Comparison of ENCODE assay signal across 31 cellular contexts in genomic region chr10:90915141-90916075, GRCh38. TPM values are rescaled to one million over a fixed set of nuclear protein-coding genes. Genes with fewer than 3 reads are reported as not detected.
DNase-seq lines count a peak whose midpoint lies in the region; FAIRE-seq and TF ChIP-seq lines count a peak whose summit lies in the region.
"Had no signal": no experiment of that assay in that cellular context is flagged by ENCODE, and none has a peak within 500 bp of the region (broad histone marks: within the 10 kb centered on the region; RNA-seq: fewer than 3 reads in every experiment).

No MANE protein-coding gene starts in this region.

- H4K8ac ChIP-seq in H1 (ENCODE audit: extremely low read depth, insufficient read depth, low read length) (no peak overlapping the region), trophoblast cell (ENCODE audit: low read depth, low read length) (no peak overlapping the region)

- H2AK5ac ChIP-seq in H1 (ENCODE audit: low read depth, low read length) (no peak overlapping the region), trophoblast cell (ENCODE audit: low read length) (no peak overlapping the region)

- H2AFZ ChIP-seq in H1 (ENCODE audit: low read length) (no peak overlapping the region), trophoblast cell (ENCODE audit: insufficient read depth, low read length, poor library complexity) (no peak overlapping the region)

- 82% methylated on average over 20 of the region's 22 CpGs; no CpG with 5 or more reads in 1 of the 2 experiments for WGBS in H1 (ENCODE audit: extremely low coverage in 1 of 2, insufficient coverage in 1 of 2, insufficient read length in 1 of 2, insufficient replicate concordance in 2 of 2, low coverage in 1 of 2, low lambda C conversion rate in 2 of 2, missing lambda C conversion rate in 1 of 2), 2 experiments
- 100% methylated on average over 1 of the region's 22 CpGs for WGBS in trophoblast cell (ENCODE audit: extremely low coverage, insufficient coverage, insufficient read length)

- H3K27me3 ChIP-seq in H1 (replicated peaks in 1 of 4; ENCODE audit: control insufficient read depth in 3 of 4, extremely low read depth in 1 of 4, insufficient read depth in 3 of 4, low read length in 3 of 4), result peaks cover 62 to 82% (median 79%) of the 10 kb centered on the region in 4 experiments
- H3K27me3 ChIP-seq in trophoblast cell (ENCODE audit: insufficient read depth, low read length), result no peaks in the 10 kb centered on the region
- H3K27me3 ChIP-seq: adrenal gland, gastrocnemius medialis, neutrophil, upper lobe of left lung had no signal

- H3K4me1 ChIP-seq in H1 (replicated peaks in 1 of 4; ENCODE audit: control insufficient read depth in 3 of 4, insufficient read depth in 4 of 4, low read length in 3 of 4) (no peaks in the 10 kb centered on the region; a peak in 1 of 7 replicates), trophoblast cell (ENCODE audit: control insufficient read depth in 1 of 2, insufficient read depth in 2 of 2, low read length in 2 of 2) (no peaks in the 10 kb centered on the region)

- no peak overlapping the region for H3K4me2 ChIP-seq in H1 (ENCODE audit: insufficient read depth in 1 of 2, low read depth in 2 of 2, low read length in 2 of 2)
- H3K4me2 ChIP-seq in trophoblast cell (ENCODE audit: low read length), result no peak overlapping the region

- TF ChIP-seq EP300 in H1 (IDR thresholded peaks at IDR 0.05; ENCODE audit: borderline replicate concordance in 1 of 2, low read depth in 2 of 2, low read length in 2 of 2), result no peak

- no peaks in the 10 kb centered on the region for H3K36me3 Mint-ChIP-seq in immature natural killer cell
- H3K36me3 Mint-ChIP-seq: brain had no signal

- H2BK120ac ChIP-seq in H1 (replicated peaks; ENCODE audit: low read depth, low read length) (no peak overlapping the region), trophoblast cell (ENCODE audit: insufficient read depth, low read length, poor library complexity) (no peak overlapping the region)

- no peak for TF ChIP-seq CTCF in H1 (IDR thresholded peaks at IDR 0.05; ENCODE audit: control extremely low read depth in 1 of 3, insufficient read depth in 1 of 3, low read depth in 1 of 3, low read length in 3 of 3)

- no peak overlapping the region for H3K56ac ChIP-seq in H1 (replicated peaks; ENCODE audit: insufficient read length, low read depth, low read length)

- no peak overlapping the region for H4K91ac ChIP-seq in H1 (replicated peaks; ENCODE audit: insufficient read length, low read length)
- no peak overlapping the region for H4K91ac ChIP-seq in trophoblast cell (ENCODE audit: low read depth, low read length)

- TF ChIP-seq POLR2A in H1 (IDR thresholded peaks at IDR 0.05; ENCODE audit: control extremely low read depth in 1 of 2, low read depth in 2 of 2, low read length in 2 of 2), result no peak

- H3K9me3 ChIP-seq in KOPT-K1 (ENCODE audit: insufficient read depth, low read length, poor library complexity, severe bottlenecking) (no peaks in the 10 kb centered on the region), H1 (ENCODE audit: insufficient read depth in 2 of 2, low read depth in 1 of 2, low read length in 1 of 2) (no peaks in the 10 kb centered on the region; a peak in 1 of 4 replicates), trophoblast cell (ENCODE audit: insufficient read depth, low read depth, low read length) (no peaks in the 10 kb centered on the region)
- H3K9me3 ChIP-seq: adrenal gland, gastrocnemius medialis, neutrophil, upper lobe of left lung had no signal

- H3K23me2 ChIP-seq in H1 (ENCODE audit: low read depth, low read length), result no peaks in the 10 kb centered on the region

- no peak overlapping the region for H2BK5ac ChIP-seq in H1 (ENCODE audit: low read depth, low read length)
- no peak overlapping the region for H2BK5ac ChIP-seq in trophoblast cell (ENCODE audit: low read depth, low read length, poor library complexity)

- H3K79me2 ChIP-seq in H1 (ENCODE audit: control insufficient read depth in 1 of 2, insufficient read depth in 2 of 2, low read length in 2 of 2) (no peaks in the 10 kb centered on the region), trophoblast cell (ENCODE audit: control insufficient read depth, insufficient read depth, low read length, poor library complexity) (peaks cover 3% of the 10 kb centered on the region)

- H3K18ac ChIP-seq in H1 (ENCODE audit: extremely low read depth, low read length), result no peak overlapping the region
- no peak overlapping the region for H3K18ac ChIP-seq in trophoblast cell (ENCODE audit: low read length)

- H3K4me1 Mint-ChIP-seq in immature natural killer cell, result peaks cover 2 to 4% of the 10 kb centered on the region in 2 donors

- peaks cover 2 to 8% (median 3%) of the 10 kb centered on the region in 3 donors for H3K27me3 Mint-ChIP-seq in immature natural killer cell (ENCODE audit: low read depth in 3 of 3)

- H4K20me1 ChIP-seq in H1 (replicated peaks in 1 of 2; ENCODE audit: control insufficient read depth in 1 of 2, insufficient read depth in 2 of 2, low read length in 2 of 2), result peaks cover 0 to 3% of the 10 kb centered on the region in 2 experiments

- H3K79me1 ChIP-seq in H1 (ENCODE audit: low read depth, low read length), result no peaks in the 10 kb centered on the region
- H3K79me1 ChIP-seq in trophoblast cell (ENCODE audit: low read length), result peaks cover 7% of the 10 kb centered on the region

- CTCF ChIA-PET in H1 (lab: Charles Lee; ENCODE audit: partially characterized antibody), result interaction anchor here (0.7 to 4.2 kb wide), 3 partner anchors 55 to 335 kb away, joined by 3 to 13 read pairs (median 3); no protein-coding TSS in a partner anchor

- H3K36me3 ChIP-seq in KOPT-K1 (ENCODE audit: insufficient read depth, low read length) (no peaks in the 10 kb centered on the region), H1 (ENCODE audit: control insufficient read depth in 2 of 4, insufficient read depth in 4 of 4, low read length in 3 of 4) (no peaks in the 10 kb centered on the region), trophoblast cell (ENCODE audit: control insufficient read depth in 1 of 2, insufficient read depth in 2 of 2, low read length in 2 of 2) (peaks cover 10 to 25% of the 10 kb centered on the region in 2 experiments)
- H3K36me3 ChIP-seq: adrenal gland, neutrophil, upper lobe of left lung had no signal

- POLR2A ChIA-PET in H1 (lab: Charles Lee; ENCODE audit: partially characterized antibody), result no interaction called here

- no peak overlapping the region for H3K27ac Mint-ChIP-seq in immature natural killer cell
- H3K27ac Mint-ChIP-seq: activated CD8-positive, alpha-beta T cell treated with anti-CD3 and anti-CD28 coated beads for 36 hours; activated naive CD4-positive, alpha-beta T cell treated with anti-CD3 and anti-CD28 coated beads for 36 hours; activated T-helper 1 cell treated with anti-CD3 and anti-CD28 coated beads, Interleukin-12 subunit alpha, Interleukin-12 subunit beta, Interleukin-2, Interleukin-4 antibody, amounts not matched to agents 30 ng/mL and 10 ng/mL and 1 ng/mL, durations not matched to agents 14 hours and 24 hours and 36 hours; brain; CD4-positive, alpha-beta T cell had no signal

- no peak overlapping the region for H2BK12ac ChIP-seq in H1 (ENCODE audit: low read depth, low read length)
- H2BK12ac ChIP-seq in trophoblast cell (ENCODE audit: low read length), result no peak overlapping the region

- no peak overlapping the region for H2BK15ac ChIP-seq in H1 (ENCODE audit: low read length)

- no peak overlapping the region for H4K5ac ChIP-seq in H1 (ENCODE audit: insufficient read length, low read depth, low read length)

- H3K23ac ChIP-seq in H1 (ENCODE audit: insufficient read length) (no peak overlapping the region), trophoblast cell (ENCODE audit: low read length) (no peak overlapping the region)

- H2BK20ac ChIP-seq in H1 (ENCODE audit: low read length), result no peak overlapping the region

- H3K4ac ChIP-seq in H1 (replicated peaks; ENCODE audit: insufficient read length, low read depth, low read length) (no peak overlapping the region), trophoblast cell (ENCODE audit: low read depth, low read length) (no peak overlapping the region)

- TF ChIP-seq RAD21 in H1 (IDR thresholded peaks at IDR 0.05 in 1 of 2, conservative IDR thresholded peaks at IDR 0.05 in 1 of 2; ENCODE audit: low read depth in 2 of 2, low read length in 2 of 2), result no peak

- H3K9ac ChIP-seq in H1 (replicated peaks in 1 of 4; ENCODE audit: extremely low read depth in 1 of 4, low read depth in 3 of 4, low read length in 3 of 4) (no peak overlapping the region), trophoblast cell (ENCODE audit: low read length) (no peak overlapping the region)

- no peak overlapping the region for H3K4me3 Mint-ChIP-seq in immature natural killer cell
- H3K4me3 Mint-ChIP-seq: activated CD8-positive, alpha-beta T cell treated with anti-CD3 and anti-CD28 coated beads for 36 hours; activated naive CD4-positive, alpha-beta T cell treated with anti-CD3 and anti-CD28 coated beads for 36 hours; activated T-helper 1 cell treated with anti-CD3 and anti-CD28 coated beads, Interleukin-12 subunit alpha, Interleukin-12 subunit beta, Interleukin-2, Interleukin-4 antibody, amounts not matched to agents 30 ng/mL and 10 ng/mL and 1 ng/mL, durations not matched to agents 14 hours and 24 hours and 36 hours; brain; CD4-positive, alpha-beta T cell; stimulated activated naive B cell treated with anti-CD40 and anti-IgM and Interleukin-4, amounts not matched to agents 10 μg/mL and 1 μg/mL and 100 μg/mL, for 72 hours had no signal

- no peaks in the 10 kb centered on the region for H3K9me3 Mint-ChIP-seq in immature natural killer cell
- H3K9me3 Mint-ChIP-seq: activated CD8-positive, alpha-beta T cell treated with anti-CD3 and anti-CD28 coated beads for 36 hours; activated naive CD4-positive, alpha-beta T cell treated with anti-CD3 and anti-CD28 coated beads for 36 hours; activated T-helper 1 cell treated with anti-CD3 and anti-CD28 coated beads, Interleukin-12 subunit alpha, Interleukin-12 subunit beta, Interleukin-2, Interleukin-4 antibody, amounts not matched to agents 30 ng/mL and 10 ng/mL and 1 ng/mL, durations not matched to agents 14 hours and 24 hours and 36 hours; CD4-positive, alpha-beta T cell had no signal

- DNase-seq in A172 (ENCODE audit: low spot score), result peak; percentile 35
- DNase-seq in H1 (ENCODE audit: low read depth in 1 of 2, low spot score in 2 of 2), result no peak
- DNase-seq in trophoblast cell, result no peak
- no peak for DNase-seq in GF-D8 (lab: John Stamatoyannopoulos, UW)
- DNase-seq in SKM-1 treated with dmso at 0.1 percent for 144 hours (lab: John Stamatoyannopoulos, UW; ENCODE audit: unreplicated experiment), result no peak
- DNase-seq in DMS79 treated with DMSO at 0.1 percent for 48 hours (lab: John Stamatoyannopoulos, UW), result no peak
- DNase-seq in immature natural killer cell, result no peak
- DNase-seq: activated CD4-positive, CD25-positive, alpha-beta regulatory T cell treated with anti-CD3 and anti-CD28 coated beads, Interleukin-2, amount 50 U/mL, for 72 hours; activated CD8-positive, alpha-beta memory T cell treated with anti-CD3 and anti-CD28 coated beads, Interleukin-2, amount 50 U/mL, for 48 hours; activated CD8-positive, alpha-beta T cell treated with anti-CD3 and anti-CD28 coated beads for 36 hours; activated naive CD4-positive, alpha-beta T cell treated with anti-CD3 and anti-CD28 coated beads for 36 hours; adrenal gland; CD4-positive, alpha-beta T cell; gastrocnemius medialis; hippocampal formation; NCI-H1048; NCI-H1694 treated with DMSO at 0.1 percent for 48 hours; stimulated activated CD4-positive, alpha-beta T cell treated with anti-CD3 and anti-CD28 coated beads, Interleukin-15, amount 100 ng/mL, for 24 hours; stimulated activated naive B cell treated with anti-CD40 and anti-IgM and Interleukin-4, amounts not matched to agents 10 μg/mL and 1 μg/mL and 100 μg/mL, for 72 hours; substantia nigra; upper lobe of left lung had no signal

- H4K12ac ChIP-seq in trophoblast cell (ENCODE audit: low read depth, low read length), result no peak overlapping the region

- H3K4me3 ChIP-seq in H1 (ENCODE audit: extremely low read depth in 1 of 4, insufficient read depth in 2 of 4, low read depth in 3 of 4, low read length in 4 of 4) (no peak overlapping the region), trophoblast cell (ENCODE audit: low read depth, low read length) (no peak overlapping the region)
- H3K4me3 ChIP-seq: adrenal gland, gastrocnemius medialis, SK-N-MC, upper lobe of left lung had no signal

- no peak for FAIRE-seq in H1 (lab: Jason Lieb, UNC)
- FAIRE-seq: D721Med, GM19239 had no signal

- peak overlapping the region; percentile 75 for H3K27ac ChIP-seq in KOPT-K1 (ENCODE audit: low read depth, low read length, poor library complexity, severe bottlenecking)
- no peak overlapping the region for H3K27ac ChIP-seq in H1 (ENCODE audit: low read depth, low read length)
- H3K27ac ChIP-seq in trophoblast cell (ENCODE audit: low read depth, low read length), result peak overlapping the region; percentile 16
- H3K27ac ChIP-seq: adrenal gland, neutrophil, RWPE1, SK-N-MC, upper lobe of left lung had no signal

- H3K14ac ChIP-seq in H1 (ENCODE audit: insufficient read length), result no peak overlapping the region
- no peak overlapping the region for H3K14ac ChIP-seq in trophoblast cell (ENCODE audit: low read length)

RNA-seq across cellular contexts. Expression of gene ANKRD1, which starts 5.5 kb away (rescaled TPM):
- total RNA-seq in A172 (2014; rRNA removed; shearing (Covaris generic)), result 705 and 1,018 TPM in 2 replicates
- not detected in 2 replicates for total RNA-seq in H1 (2021; fragmentation: NEBNext Ultra II Directional; extraction: Animal tissue kit (Norgen Biotek cat#: 25700))
- polyA plus RNA-seq in H1 (2011; rRNA removed) (0.03 and 0.11 TPM in 2 replicates), immature natural killer cell (not detected)
- polyA plus RNA-seq in H1 (2011; cell fraction: cytosol; rRNA removed), result 0.12 TPM
- 0.26 TPM for polyA plus RNA-seq in H1 (2011; cell fraction: nucleus; rRNA removed)
- 0.09 to 0.62 TPM (median 0.40 TPM) in 4 replicates for polyA plus RNA-seq in H1 (2012, experiment 1 of 2)
- polyA plus RNA-seq in H1 (2012, experiment 2 of 2), result 0.10 TPM
- 0.34 TPM for polyA plus RNA-seq in H1 (2013, experiment 1 of 2)
- polyA plus RNA-seq in H1 (2013, experiment 2 of 2), result 0.42 TPM
- 0.12 and 0.44 TPM in 2 replicates for polyA minus RNA-seq in H1 (2011; rRNA and poly(A)+ RNA removed)
- not detected for polyA minus RNA-seq in H1 (2011; cell fraction: cytosol; rRNA and poly(A)+ RNA removed)
- not detected for polyA minus RNA-seq in H1 (2011; cell fraction: nucleus; rRNA and poly(A)+ RNA removed)
- polyA plus RNA-seq in trophoblast cell (2013), result 319 and 331 TPM in 2 replicates
- total RNA-seq: A673; activated CD8-positive, alpha-beta T cell treated with anti-CD3 and anti-CD28 coated beads for 36 hours; activated naive CD4-positive, alpha-beta T cell treated with anti-CD3 and anti-CD28 coated beads for 36 hours; activated T-helper 1 cell treated with anti-CD3 and anti-CD28 coated beads, Interleukin-12 subunit alpha, Interleukin-12 subunit beta, Interleukin-2, Interleukin-4 antibody, amounts not matched to agents 30 ng/mL and 10 ng/mL and 1 ng/mL, durations not matched to agents 14 hours and 24 hours and 36 hours; CD4-positive, alpha-beta T cell; T-helper 2 cell treated with Interferon-gamma antibody and Interleukin-4, amounts not matched to agents 100 ng/mL and 5 ng/mL, for 36 hours had no signal

RNA-seq across cellular contexts. Expression of gene RPP30, which starts 43.6 kb away (rescaled TPM):
- 114 and 150 TPM in 2 replicates for total RNA-seq in A172 (2014; rRNA removed; shearing (Covaris generic))
- total RNA-seq in H1 (2021; fragmentation: NEBNext Ultra II Directional; extraction: Animal tissue kit (Norgen Biotek cat#: 25700)), result 76.7 and 79.7 TPM in 2 replicates
- polyA plus RNA-seq in H1 (2011; rRNA removed) (20.9 and 38.9 TPM in 2 replicates), immature natural killer cell (10 to 100 TPM; 26.3 to 41.5 (median 33.2) TPM)
- 34.4 TPM for polyA plus RNA-seq in H1 (2011; cell fraction: cytosol; rRNA removed)
- polyA plus RNA-seq in H1 (2011; cell fraction: nucleus; rRNA removed), result 15.8 TPM
- polyA plus RNA-seq in H1 (2012, experiment 1 of 2), result 61.9 to 112 TPM (median 66.5 TPM) in 4 replicates
- 75.7 TPM for polyA plus RNA-seq in H1 (2012, experiment 2 of 2)
- polyA plus RNA-seq in H1 (2013, experiment 1 of 2), result 66.8 TPM
- 67.9 TPM for polyA plus RNA-seq in H1 (2013, experiment 2 of 2)
- polyA minus RNA-seq in H1 (2011; rRNA and poly(A)+ RNA removed), result 47.4 and 51.0 TPM in 2 replicates
- polyA minus RNA-seq in H1 (2011; cell fraction: cytosol; rRNA and poly(A)+ RNA removed), result 28.5 TPM
- polyA minus RNA-seq in H1 (2011; cell fraction: nucleus; rRNA and poly(A)+ RNA removed), result 47.9 TPM
- polyA plus RNA-seq in trophoblast cell (2013), result 48.8 and 50.6 TPM in 2 replicates

RNA-seq across cellular contexts. Expression of gene HTR7, which starts 57.6 kb away (rescaled TPM):
- 0.12 and 0.31 TPM in 2 replicates for total RNA-seq in A172 (2014; rRNA removed; shearing (Covaris generic))
- total RNA-seq in H1 (2021; fragmentation: NEBNext Ultra II Directional; extraction: Animal tissue kit (Norgen Biotek cat#: 25700)), result 24.6 and 26.9 TPM in 2 replicates
- polyA plus RNA-seq in H1 (2011; rRNA removed) (11.5 and 22.9 TPM in 2 replicates), immature natural killer cell (1 to 10 TPM in 1 of 3 donors, under 1 TPM in 1, not detected in 1; 0.61 to 2.3 TPM)
- polyA plus RNA-seq in H1 (2011; cell fraction: cytosol; rRNA removed), result 12.3 TPM
- polyA plus RNA-seq in H1 (2011; cell fraction: nucleus; rRNA removed), result 13.9 TPM
- polyA plus RNA-seq in H1 (2012, experiment 1 of 2), result 22.1 to 28.6 TPM (median 25.0 TPM) in 4 replicates
- 4.5 TPM for polyA plus RNA-seq in H1 (2012, experiment 2 of 2)
- 4.6 TPM for polyA plus RNA-seq in H1 (2013, experiment 1 of 2)
- 4.4 TPM for polyA plus RNA-seq in H1 (2013, experiment 2 of 2)
- polyA minus RNA-seq in H1 (2011; rRNA and poly(A)+ RNA removed), result 26.2 and 55.7 TPM in 2 replicates
- 11.0 TPM for polyA minus RNA-seq in H1 (2011; cell fraction: cytosol; rRNA and poly(A)+ RNA removed)
- polyA minus RNA-seq in H1 (2011; cell fraction: nucleus; rRNA and poly(A)+ RNA removed), result 56.1 TPM
- 1.1 and 1.2 TPM in 2 replicates for polyA plus RNA-seq in trophoblast cell (2013)
- total RNA-seq: A673; activated CD8-positive, alpha-beta T cell treated with anti-CD3 and anti-CD28 coated beads for 36 hours; activated T-helper 1 cell treated with anti-CD3 and anti-CD28 coated beads, Interleukin-12 subunit alpha, Interleukin-12 subunit beta, Interleukin-2, Interleukin-4 antibody, amounts not matched to agents 30 ng/mL and 10 ng/mL and 1 ng/mL, durations not matched to agents 14 hours and 24 hours and 36 hours had no signal

Comparison
In these comparisons a context has a peak if more than half of its experiments do, and no peak if none do; other contexts are left out.
1. RNA of gene ANKRD1, which starts 5.5 kb away (total RNA-seq): 705 to 1,018 TPM in A172; not detected in H1; every median in the first group is over 100 times any median in the second.
2. RNA of gene HTR7, which starts 57.6 kb away (total RNA-seq): 24.6 to 26.9 TPM in H1; 0.12 to 0.31 TPM in A172; every median in the first group is over 10 times any median in the second.